Comparison of ENCODE assay signal across 8 cellular contexts in the genomic region with DNA sequence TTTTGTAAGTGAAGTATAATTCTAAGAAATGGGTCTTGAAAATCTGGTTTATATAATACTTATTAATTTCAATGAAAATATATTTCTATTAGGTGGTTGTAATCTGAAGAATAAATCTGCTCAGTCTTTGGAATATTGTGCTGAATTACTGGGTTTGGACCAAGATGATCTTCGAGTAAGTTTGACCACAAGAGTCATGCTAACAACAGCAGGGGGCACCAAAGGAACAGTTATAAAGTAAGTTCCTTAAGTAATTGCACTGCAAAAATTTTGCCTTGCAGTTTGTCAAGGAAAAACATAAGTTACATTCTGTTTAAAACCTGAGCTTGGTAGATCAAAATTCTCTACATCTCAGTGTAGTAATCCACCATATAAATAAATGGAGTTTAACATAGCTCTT.
DNase-seq lines count a peak whose midpoint lies in the region; ATAC-seq and TF ChIP-seq lines count a peak whose summit lies in the region.

No MANE protein-coding gene starts in this region.

- in situ Hi-C loops in SK-MEL-5 (cut with HindIII; ENCODE audit: low pct_unique_long_range_greater_than_20kb, low sequenced_read_pairs), result no loop called here

- H3K27ac Mint-ChIP-seq in activated CD4-positive, alpha-beta T cell treated with anti-CD3 and anti-CD28 coated beads, Interleukin-2, amount 10 ng/mL, durations not matched to agents 24 days and 14 days, result no peak overlapping the region

- H3K4me1 ChIP-seq in smooth muscle cell (ENCODE audit: low read depth), result no peaks in the 10 kb centered on the region

- no peak overlapping the region for H3K27ac ChIP-seq in smooth muscle cell (ENCODE audit: low read depth)

- H3K4me3 Mint-ChIP-seq in activated CD4-positive, alpha-beta T cell treated with anti-CD3 and anti-CD28 coated beads, Interleukin-2, amount 10 ng/mL, durations not matched to agents 24 days and 14 days, result no peak overlapping the region

- no peaks in the 10 kb centered on the region for H3K27me3 ChIP-seq in smooth muscle cell (ENCODE audit: low read depth)

- no peaks in the 10 kb centered on the region for H4K20me1 ChIP-seq in smooth muscle cell (ENCODE audit: low read depth)

- no peaks in the 10 kb centered on the region for H3K9me3 Mint-ChIP-seq in activated CD4-positive, alpha-beta T cell treated with anti-CD3 and anti-CD28 coated beads, Interleukin-2, amount 10 ng/mL, durations not matched to agents 24 days and 14 days

- H3K4me1 Mint-ChIP-seq in activated CD4-positive, alpha-beta T cell treated with anti-CD3 and anti-CD28 coated beads, Interleukin-2, amount 10 ng/mL, durations not matched to agents 24 days and 14 days, result no peaks in the 10 kb centered on the region

- ATAC-seq in HG02970 (IDR thresholded peaks at IDR 0.05; ENCODE audit: low FRiP score, unreplicated experiment) (peak; percentile 47), GM19395 (IDR thresholded peaks at IDR 0.05; ENCODE audit: unreplicated experiment) (no peak)

- no peak overlapping the region for H3K9ac ChIP-seq in smooth muscle cell (ENCODE audit: low read depth)

- H3K79me2 ChIP-seq in smooth muscle cell (ENCODE audit: low read depth), result no peaks in the 10 kb centered on the region

- TF ChIP-seq CTCF in smooth muscle cell (IDR thresholded peaks at IDR 0.05; ENCODE audit: borderline replicate concordance, insufficient read depth, poor library complexity, severe bottlenecking), result peak; percentile 55

- no peaks in the 10 kb centered on the region for H3F3A ChIP-seq in smooth muscle cell (ENCODE audit: low read depth)

- H3K9me3 ChIP-seq in smooth muscle cell (replicated peaks; ENCODE audit: low read depth), result no peaks in the 10 kb centered on the region

- no peak overlapping the region for H3K4me3 ChIP-seq in smooth muscle cell

- H3K36me3 ChIP-seq in smooth muscle cell (ENCODE audit: low read depth), result no peaks in the 10 kb centered on the region

- H3K27me3 Mint-ChIP-seq in activated CD4-positive, alpha-beta T cell treated with anti-CD3 and anti-CD28 coated beads, Interleukin-2, amount 10 ng/mL, durations not matched to agents 24 days and 14 days, result peaks cover 3% of the 10 kb centered on the region

- intact Hi-C loops in activated CD4-positive, alpha-beta T cell treated with anti-CD3 and anti-CD28 coated beads, Interleukin-2, amount 10 ng/mL, durations not matched to agents 24 days and 14 days (cut with micrococcal nuclease), result no loop called here

- H3K36me3 Mint-ChIP-seq in activated CD4-positive, alpha-beta T cell treated with anti-CD3 and anti-CD28 coated beads, Interleukin-2, amount 10 ng/mL, durations not matched to agents 24 days and 14 days (ENCODE audit: low read depth), result no peaks in the 10 kb centered on the region

- no peak overlapping the region for H3K4me2 ChIP-seq in smooth muscle cell

- DNase-seq in activated CD4-positive, alpha-beta T cell treated with anti-CD3 and anti-CD28 coated beads, Interleukin-2, amount 10 ng/mL, durations not matched to agents 24 days and 14 days, result peak; percentile 65
- DNase-seq in activated CD4-positive, alpha-beta T cell treated with anti-CD3 and anti-CD28 coated beads, Interleukin-2, amount 50 U/mL, for 1 hour, result no peak
- DNase-seq in SK-MEL-5 (ENCODE audit: low read depth, low spot score) (peak; percentile 75), fibroblast of the conjunctiva (ENCODE audit: low read depth) (peak; percentile 55), smooth muscle cell (lab: John Stamatoyannopoulos, UW; ENCODE audit: unreplicated experiment) (no peak)
- no peak for DNase-seq in activated effector memory CD4-positive, alpha-beta T cell treated with Interleukin-2 at 50 U/mL for 16 hours

- no peak overlapping the region for H2AFZ ChIP-seq in smooth muscle cell (ENCODE audit: low read depth)

- WGBS in smooth muscle cell (ENCODE audit: low lambda C conversion rate), result 39% methylated on average over 1 of the region's 1 CpG

Comparison
In these comparisons a context has a peak if more than half of its experiments do, and no peak if none do; other contexts are left out.
1. DNase-seq: peak in activated CD4-positive, alpha-beta T cell treated with anti-CD3 and anti-CD28 coated beads, Interleukin-2, amount 10 ng/mL, durations not matched to agents 24 days and 14 days (single experiment), SK-MEL-5 (single experiment) and fibroblast of the conjunctiva (single experiment); none in activated CD4-positive, alpha-beta T cell treated with anti-CD3 and anti-CD28 coated beads, Interleukin-2, amount 50 U/mL, for 1 hour (single experiment), smooth muscle cell (single experiment) and activated effector memory CD4-positive, alpha-beta T cell treated with Interleukin-2 at 50 U/mL for 16 hours (single experiment).